10 cellular contexts compared by ENCODE assay signal in the genomic region with DNA sequence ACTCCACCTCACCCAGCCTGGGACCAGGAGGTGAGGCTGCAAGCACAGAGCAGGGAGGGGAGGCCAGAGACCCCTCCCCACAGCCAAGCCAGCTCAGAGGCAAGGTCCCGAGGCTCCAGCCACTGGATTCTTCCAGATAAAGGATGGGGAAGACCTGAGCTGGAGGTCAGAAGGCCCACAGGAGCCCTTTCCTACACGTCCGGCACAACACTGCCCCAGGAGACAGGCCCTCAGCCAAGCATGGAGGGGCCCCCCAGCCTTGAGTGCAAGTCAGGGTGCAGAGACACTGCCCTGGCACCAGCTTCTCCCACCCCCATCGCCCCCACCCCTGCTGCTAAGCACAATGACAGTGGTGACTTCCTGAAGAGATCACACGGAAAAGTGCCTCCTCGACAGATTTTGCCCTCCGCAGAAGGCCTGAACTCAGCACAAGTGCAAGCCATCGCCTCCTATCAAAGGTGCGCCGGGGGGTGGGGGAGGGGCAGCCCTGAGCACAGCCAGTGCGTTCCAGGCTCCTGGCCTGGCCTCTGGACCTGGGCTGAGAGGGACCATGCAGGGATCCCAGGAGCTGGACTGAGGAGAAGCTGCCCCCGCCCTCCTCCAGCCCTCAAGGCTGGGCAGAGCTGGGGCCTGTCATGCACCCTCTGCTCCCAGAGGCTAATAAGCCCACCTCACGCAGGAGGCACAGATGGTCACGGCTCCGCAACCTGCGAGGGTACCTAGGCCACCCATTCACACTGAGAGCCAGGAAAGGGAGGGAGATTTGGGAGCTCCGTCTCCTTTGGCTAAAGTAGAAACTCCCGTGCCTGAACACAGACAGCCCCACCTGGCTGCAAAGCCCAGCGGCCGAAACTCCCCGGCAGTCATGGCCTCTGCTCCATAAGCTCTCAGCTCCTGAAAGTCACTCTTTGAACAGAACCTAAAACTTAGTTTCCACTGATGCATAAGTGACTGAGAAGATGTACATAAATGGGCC. TPM values are rescaled to one million over a fixed set of nuclear protein-coding genes. Genes with fewer than 3 reads are reported as not detected.
DNase-seq lines count a peak whose midpoint lies in the region; ATAC-seq, FAIRE-seq and TF ChIP-seq lines count a peak whose summit lies in the region.
"Had no signal": no experiment of that assay in that cellular context is flagged by ENCODE, and none has a peak within 500 bp of the region (broad histone marks: within the 10 kb centered on the region; RNA-seq: fewer than 3 reads in every experiment).

No MANE protein-coding gene starts in this region.

- ATAC-seq in GM19452 (IDR thresholded peaks at IDR 0.05; ENCODE audit: unreplicated experiment) (no peak), HG02852 (IDR thresholded peaks at IDR 0.05; ENCODE audit: unreplicated experiment) (no peak)
- ATAC-seq: body of pancreas had no signal

- DNase-seq in NCI-H82 (lab: John Stamatoyannopoulos, UW) (peak; percentile 35), NCI-H82 treated with DMSO at 0.1 percent for 48 hours (lab: John Stamatoyannopoulos, UW; ENCODE audit: unreplicated experiment) (no peak), T follicular helper cell (ENCODE audit: low read depth) (peak; percentile 22), fibroblast of the aortic adventitia (ENCODE audit: low read depth) (no peak), small intestine (peak; percentile 89), NCI-H345 treated with DMSO at 0.1 percent for 48 hours (lab: John Stamatoyannopoulos, UW; ENCODE audit: unreplicated experiment) (no peak)

- peak overlapping the region; percentile 73 for H3K4me3 ChIP-seq in fibroblast of the aortic adventitia (ENCODE audit: low read depth, low read length)
- H3K4me3 ChIP-seq in small intestine (ENCODE audit: low read depth in 1 of 2, low read length in 2 of 2), result peak overlapping the region in 1 of 2 donors; percentile 12
- H3K4me3 ChIP-seq: body of pancreas had no signal

- no peak for FAIRE-seq in small intestine (lab: Jason Lieb, UNC)

- H3K27ac ChIP-seq in small intestine (ENCODE audit: low read depth in 1 of 2, low read length in 1 of 2), result peak overlapping the region; percentile 52 to 79

- H3K9me3 ChIP-seq in small intestine (ENCODE audit: control insufficient read depth, low read depth), result no peaks in the 10 kb centered on the region
- H3K9me3 ChIP-seq: body of pancreas had no signal

- 48 to 62% (median 55%) methylated on average over 20 to 21 of the region's 21 CpGs for WGBS in small intestine, 3 donors

- no peak for TF ChIP-seq CTCF in fibroblast of the aortic adventitia (IDR thresholded peaks at IDR 0.05; ENCODE audit: insufficient read depth, low read length)

- H3K36me3 ChIP-seq in small intestine (ENCODE audit: control insufficient read depth in 2 of 2, insufficient read depth in 2 of 2, low read length in 2 of 2), result peaks cover 0 to 2% of the 10 kb centered on the region in 2 donors

- peaks cover 0 to 4% of the 10 kb centered on the region in 2 donors for H3K27me3 ChIP-seq in small intestine (ENCODE audit: control insufficient read depth in 2 of 2, insufficient read depth in 2 of 2, low read length in 2 of 2)
- H3K27me3 ChIP-seq: body of pancreas had no signal

- peaks cover 10 to 13% of the 10 kb centered on the region in 2 donors for H3K4me1 ChIP-seq in small intestine (ENCODE audit: control insufficient read depth in 2 of 2, insufficient read depth in 1 of 2, low read depth in 1 of 2, low read length in 1 of 2)

RNA-seq across cellular contexts. Expression of a gene that starts 2.7 kb away (rescaled TPM):
- 19.1 and 28.0 TPM in 2 replicates for total RNA-seq in fibroblast of the aortic adventitia (ENCODE audit: low replicate concordance)
- polyA plus RNA-seq in small intestine, result 10 to 100 TPM in 1 of 3 donors, 1 to 10 TPM in 2; 7.6 to 16.6 (median 8.9) TPM

RNA-seq across cellular contexts. Expression of a gene that starts 6.9 kb away (rescaled TPM):
- total RNA-seq in fibroblast of the aortic adventitia (ENCODE audit: low replicate concordance), result 12.7 and 18.1 TPM in 2 replicates
- 100 to 1,000 TPM in 1 of 3 donors, 10 to 100 TPM in 2; 33.8 to 129 (median 87.0) TPM for polyA plus RNA-seq in small intestine

RNA-seq across cellular contexts. Expression of a gene that starts 12.3 kb away (rescaled TPM):
- 16.9 and 91.0 TPM in 2 replicates for total RNA-seq in fibroblast of the aortic adventitia (ENCODE audit: low replicate concordance)
- 10 to 100 TPM in 1 of 3 donors, 1 to 10 TPM in 2; 8.3 to 71.6 (median 9.5) TPM for polyA plus RNA-seq in small intestine

RNA-seq across cellular contexts. Expression of a gene that starts 13.6 kb away (rescaled TPM):
- total RNA-seq in fibroblast of the aortic adventitia (ENCODE audit: low replicate concordance), result 20.3 and 36.7 TPM in 2 replicates
- polyA plus RNA-seq in small intestine, result 100 to 1,000 TPM; 111 to 303 (median 237) TPM

RNA-seq across cellular contexts. Expression of a gene that starts 22.2 kb away (rescaled TPM):
- not detected in 2 replicates for total RNA-seq in fibroblast of the aortic adventitia (ENCODE audit: low replicate concordance)
- under 1 TPM in 1 of 3 donors, not detected in 2; 0.03 TPM for polyA plus RNA-seq in small intestine
- total RNA-seq: A172, body of pancreas had no signal

Comparison
In these comparisons a context has a peak if more than half of its experiments do, and no peak if none do; other contexts are left out.
1. DNase-seq: peak in NCI-H82 (single experiment), T follicular helper cell (single experiment) and small intestine (single experiment); none in NCI-H82 treated with DMSO at 0.1 percent for 48 hours (single experiment), fibroblast of the aortic adventitia (single experiment) and NCI-H345 treated with DMSO at 0.1 percent for 48 hours (single experiment).